Comparison of ENCODE assay signal across 8 cellular contexts in genomic region chr15:40054056-40054745, GRCh38. TPM values are rescaled to one million over a fixed set of nuclear protein-coding genes. Genes with fewer than 3 reads are reported as not detected.
DNase-seq lines count a peak whose midpoint lies in the region; ATAC-seq and TF ChIP-seq lines count a peak whose summit lies in the region.

No MANE protein-coding gene starts in this region.

- H3K36me3 ChIP-seq in right lobe of liver (no peaks in the 10 kb centered on the region), WERI-Rb-1 (no peaks in the 10 kb centered on the region)

- TF ChIP-seq CTCF in GM20000 (IDR thresholded peaks at IDR 0.05; ENCODE audit: extremely low read depth, missing control alignments) (no peak), right lobe of liver (IDR thresholded peaks at IDR 0.05) (no peak), WERI-Rb-1 (IDR thresholded peaks at IDR 0.05; ENCODE audit: low read depth, low read length) (no peak)

- H3K4me3 Mint-ChIP-seq in memory B cell (peak overlapping the region; percentile 75), immature natural killer cell (no peak overlapping the region)

- H3K27ac Mint-ChIP-seq in memory B cell = peak overlapping the region; percentile 70
- no peak overlapping the region for H3K27ac Mint-ChIP-seq in immature natural killer cell

- peak; percentile 29 for ATAC-seq in GM18505 (IDR thresholded peaks at IDR 0.05; ENCODE audit: unreplicated experiment)
- peak; percentile 34 for ATAC-seq in GM21515 (IDR thresholded peaks at IDR 0.05; ENCODE audit: unreplicated experiment)
- ATAC-seq in HG03571 (IDR thresholded peaks at IDR 0.05; ENCODE audit: unreplicated experiment) = peak; percentile 33
- peak; percentile 30 for ATAC-seq in memory B cell (ENCODE audit: low read depth)
- ATAC-seq in right lobe of liver = no peak

- no peak for DNase-seq in memory B cell (ENCODE audit: low spot score in 2 of 2)
- DNase-seq in immature natural killer cell = no peak
- no peak for DNase-seq in GM20000 (ENCODE audit: low spot score)
- DNase-seq in right lobe of liver = no peak
- DNase-seq in WERI-Rb-1 = no peak

- H3K4me3 ChIP-seq in right lobe of liver (no peak overlapping the region), WERI-Rb-1 (ENCODE audit: low read depth, low read length) (no peak overlapping the region)

- H3K27ac ChIP-seq in right lobe of liver (no peak overlapping the region), WERI-Rb-1 (no peak overlapping the region)

- TF ChIP-seq POLR2A in GM18505 (IDR thresholded peaks at IDR 0.05; ENCODE audit: borderline replicate concordance, extremely low read depth, insufficient read depth, insufficient read length) (no peak), right lobe of liver (IDR thresholded peaks at IDR 0.05) (no peak)

- peaks cover 56% of the 10 kb centered on the region for H3K4me1 Mint-ChIP-seq in memory B cell
- H3K4me1 Mint-ChIP-seq in immature natural killer cell = peaks cover 28 to 40% of the 10 kb centered on the region in 2 donors

- WGBS in right lobe of liver (ENCODE audit: insufficient coverage, low coverage, low lambda C conversion rate, missing lambda C conversion rate) = 90% methylated on average over 2 of the region's 12 CpGs

- peaks cover 0 to 28% (median 12%) of the 10 kb centered on the region in 4 donors for H3K4me1 ChIP-seq in right lobe of liver

- H3K27me3 ChIP-seq in right lobe of liver (no peaks in the 10 kb centered on the region), WERI-Rb-1 (ENCODE audit: insufficient read depth, low read depth, severe bottlenecking) (no peaks in the 10 kb centered on the region)

- H3K27me3 Mint-ChIP-seq in memory B cell (peaks cover 2% of the 10 kb centered on the region), immature natural killer cell (ENCODE audit: low read depth in 3 of 3) (peaks cover 0 to 6% (median 2%) of the 10 kb centered on the region in 3 donors)

- H3K36me3 Mint-ChIP-seq in memory B cell (no peaks in the 10 kb centered on the region), immature natural killer cell (peaks cover 0 to 3% (median 0%) of the 10 kb centered on the region in 3 donors)

- no peaks in the 10 kb centered on the region for H3K9me3 ChIP-seq in right lobe of liver
- H3K9me3 ChIP-seq in WERI-Rb-1 (ENCODE audit: severe bottlenecking) = no peaks in the 10 kb centered on the region

- no peaks in the 10 kb centered on the region for H3K9me3 Mint-ChIP-seq in memory B cell
- H3K9me3 Mint-ChIP-seq in immature natural killer cell = no peaks in the 10 kb centered on the region

- intact Hi-C loops in right lobe of liver (cut with DNase I) = loop anchor here in 1 of 2 donors (10.0 kb wide), 1 partner anchor 61 kb away; no protein-coding TSS in a partner anchor

RNA-seq across cellular contexts. Expression of gene SRP14, which starts 15.2 kb away (rescaled TPM):
- 1,000 to 10,000 TPM in 1 of 3 donors, 100 to 1,000 TPM in 2; 744 to 1,102 (median 786) TPM for polyA plus RNA-seq in immature natural killer cell
- total RNA-seq in right lobe of liver = 100 to 1,000 TPM in 2 of 6 experiments, 10 to 100 TPM in 4; 57.9 to 277 (median 81.0) TPM

RNA-seq across cellular contexts. Expression of gene BMF, which starts 54.5 kb away (rescaled TPM):
- polyA plus RNA-seq in immature natural killer cell = under 1 TPM in 2 of 3 donors, not detected in 1; 0.38 to 0.80 TPM
- 1 to 10 TPM; 1.7 to 7.3 (median 3.4) TPM for total RNA-seq in right lobe of liver

Comparison
In these comparisons a context has a peak if more than half of its experiments do, and no peak if none do; other contexts are left out.
1. ATAC-seq: peak in GM18505 (single experiment), GM21515 (single experiment), HG03571 (single experiment) and memory B cell (single experiment); none in right lobe of liver (0 of 4).